ENCODE assay signal across 21 cellular contexts in the genomic region with DNA sequence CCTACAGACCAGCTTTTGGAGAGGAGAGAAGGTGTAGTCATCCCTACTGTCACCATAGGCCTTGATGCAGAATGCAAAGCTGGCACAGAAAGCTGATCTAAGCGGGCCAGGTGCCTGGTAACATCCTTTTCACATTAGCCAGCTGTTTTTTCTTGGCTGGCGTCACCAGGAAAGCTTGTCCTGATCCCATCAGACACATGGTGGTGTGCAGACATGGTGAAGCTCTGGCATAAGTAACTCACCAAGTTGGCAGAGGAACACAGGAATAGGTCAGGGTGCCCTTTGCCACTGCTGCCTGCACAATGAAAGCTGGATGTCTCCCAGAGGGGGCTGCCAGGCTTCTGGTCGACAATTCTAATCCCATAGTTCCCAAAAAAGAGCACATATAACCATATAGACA.
DNase-seq lines count a peak whose midpoint lies in the region; ATAC-seq, FAIRE-seq and TF ChIP-seq lines count a peak whose summit lies in the region.
"Had no signal": no experiment of that assay in that cellular context is flagged by ENCODE, and none has a peak within 500 bp of the region (broad histone marks: within the 10 kb centered on the region; RNA-seq: fewer than 3 reads in every experiment).

No MANE protein-coding gene starts in this region.

- no peak for TF ChIP-seq EP300 in H1 (IDR thresholded peaks at IDR 0.05; ENCODE audit: borderline replicate concordance in 1 of 2, low read depth in 2 of 2, low read length in 2 of 2)

- H3K23me2 ChIP-seq in H1 (ENCODE audit: low read depth, low read length): no peaks in the 10 kb centered on the region

- H3K27me3 ChIP-seq in MG63 (no peaks in the 10 kb centered on the region), H1 (replicated peaks in 1 of 4; ENCODE audit: control insufficient read depth in 3 of 4, extremely low read depth in 1 of 4, insufficient read depth in 3 of 4, low read length in 3 of 4) (no peaks in the 10 kb centered on the region)
- H3K27me3 ChIP-seq: BE2C had no signal

- H3K27ac ChIP-seq in H1 (ENCODE audit: low read depth, low read length): no peak overlapping the region

- CTCF ChIA-PET in H1 (lab: Charles Lee; ENCODE audit: partially characterized antibody): interaction anchor here (0.9 to 1.8 kb wide), 2 partner anchors 26 to 200 kb away, joined by 3 to 6 read pairs; no protein-coding TSS in a partner anchor

- H2BK5ac ChIP-seq in H1 (ENCODE audit: low read depth, low read length): no peak overlapping the region

- no peak overlapping the region for H3K14ac ChIP-seq in H1 (ENCODE audit: insufficient read length)

- no peak for TF ChIP-seq RAD21 in H1 (IDR thresholded peaks at IDR 0.05 in 1 of 2, conservative IDR thresholded peaks at IDR 0.05 in 1 of 2; ENCODE audit: low read depth in 2 of 2, low read length in 2 of 2)

- H2AK5ac ChIP-seq in H1 (ENCODE audit: low read depth, low read length): no peak overlapping the region

- H3K9me3 ChIP-seq in MG63 (peaks cover 9% of the 10 kb centered on the region), H1 (ENCODE audit: insufficient read depth in 2 of 2, low read depth in 1 of 2, low read length in 1 of 2) (peaks cover 3% of the 10 kb centered on the region in 2 experiments; a peak in 2 of 4 replicates)
- H3K9me3 ChIP-seq: BE2C had no signal

- H3K9ac ChIP-seq in H1 (replicated peaks in 1 of 4; ENCODE audit: extremely low read depth in 1 of 4, low read depth in 3 of 4, low read length in 3 of 4): no peak overlapping the region

- WGBS in H1 (ENCODE audit: extremely low coverage in 1 of 2, insufficient coverage in 1 of 2, insufficient read length in 1 of 2, insufficient replicate concordance in 2 of 2, low coverage in 1 of 2, low lambda C conversion rate in 2 of 2, missing lambda C conversion rate in 1 of 2), 2 experiments: 83% methylated on average over 3 of the region's 3 CpGs; no CpG with 5 or more reads in 1 of the 2 experiments

- H3K56ac ChIP-seq in H1 (replicated peaks; ENCODE audit: insufficient read length, low read depth, low read length): no peak overlapping the region

- POLR2A ChIA-PET in H1 (lab: Charles Lee; ENCODE audit: partially characterized antibody): no interaction called here

- in situ Hi-C loops in GM13976 (cut with MboI; ENCODE audit: low sequenced_read_pairs, unreplicated experiment): no loop called here

- H3K4me2 ChIP-seq in H1 (ENCODE audit: insufficient read depth in 1 of 2, low read depth in 2 of 2, low read length in 2 of 2): no peak overlapping the region

- no peak overlapping the region for H3K23ac ChIP-seq in H1 (ENCODE audit: insufficient read length)

- no peak overlapping the region for H4K5ac ChIP-seq in H1 (ENCODE audit: insufficient read length, low read depth, low read length)

- H3K18ac ChIP-seq in H1 (ENCODE audit: extremely low read depth, low read length): no peak overlapping the region

- ATAC-seq in HG02981 (IDR thresholded peaks at IDR 0.05; ENCODE audit: unreplicated experiment): no peak

- no peak for FAIRE-seq in H1 (lab: Jason Lieb, UNC)
- FAIRE-seq: HTR-8/SVneo had no signal

- H3K4me3 ChIP-seq in MG63: no peak overlapping the region
- no peak overlapping the region for H3K4me3 ChIP-seq in H1 (ENCODE audit: extremely low read depth in 1 of 4, insufficient read depth in 2 of 4, low read depth in 3 of 4, low read length in 4 of 4)

- H3K36me3 ChIP-seq in MG63 (no peaks in the 10 kb centered on the region), H1 (ENCODE audit: control insufficient read depth in 2 of 4, insufficient read depth in 4 of 4, low read length in 3 of 4) (0 out of 8 replicates have a peak, but pooled peaks cover 0 to 2% (median 0%) of the 10 kb centered on the region in 4 experiments)
- H3K36me3 ChIP-seq: BE2C had no signal

- H2BK120ac ChIP-seq in H1 (replicated peaks; ENCODE audit: low read depth, low read length): no peak overlapping the region

- H2BK20ac ChIP-seq in H1 (ENCODE audit: low read length): no peak overlapping the region

- H2AFZ ChIP-seq in H1 (ENCODE audit: low read length): no peak overlapping the region

- no peak for TF ChIP-seq POLR2A in H1 (IDR thresholded peaks at IDR 0.05; ENCODE audit: control extremely low read depth in 1 of 2, low read depth in 2 of 2, low read length in 2 of 2)

- no peak overlapping the region for H4K8ac ChIP-seq in H1 (ENCODE audit: extremely low read depth, insufficient read depth, low read length)

- DNase-seq in NCI-H2081 (lab: John Stamatoyannopoulos, UW) (peak; percentile 26 to 62), NCI-H2081 treated with DMSO at 0.1 percent for 48 hours (lab: John Stamatoyannopoulos, UW) (no peak), MG63 (peak; percentile 66), NCI-H2029 treated with DMSO at 0.1 percent for 48 hours (lab: John Stamatoyannopoulos, UW) (peak; percentile 85), H1 (ENCODE audit: low read depth in 1 of 2, low spot score in 2 of 2) (no peak), AG08396 (ENCODE audit: low spot score) (no peak), GM13976 (ENCODE audit: low spot score) (no peak)
- DNase-seq: 8988T; BE2C; Caco-2; CD4-positive, CD25-positive, alpha-beta regulatory T cell; H7; HFFc6; IMR-90; NCI-H1048; NCI-H187; NCI-H510A treated with DMSO at 0.1 percent for 48 hours; NCI-H774; T-helper 1 cell had no signal

- peak overlapping the region; percentile 4; the same call in 1 of the 2 replicates for H2BK15ac ChIP-seq in H1 (ENCODE audit: low read length)

- peaks cover 0 to 6% (median 3%) of the 10 kb centered on the region in 4 experiments; a peak in 4 of 7 replicates for H3K4me1 ChIP-seq in H1 (replicated peaks in 1 of 4; ENCODE audit: control insufficient read depth in 3 of 4, insufficient read depth in 4 of 4, low read length in 3 of 4)
- H3K4me1 ChIP-seq: BE2C had no signal

- no peak overlapping the region; the same call in 1 of the 2 replicates for H2BK12ac ChIP-seq in H1 (ENCODE audit: low read depth, low read length)

- no peak for TF ChIP-seq CTCF in H1 (IDR thresholded peaks at IDR 0.05; ENCODE audit: control extremely low read depth in 1 of 3, insufficient read depth in 1 of 3, low read depth in 1 of 3, low read length in 3 of 3)
- TF ChIP-seq CTCF in GM13976 (IDR thresholded peaks at IDR 0.05; ENCODE audit: borderline replicate concordance, control extremely low read depth, extremely low read depth, insufficient read depth, missing control alignments): no peak

- H3K79me2 ChIP-seq in H1 (ENCODE audit: control insufficient read depth in 1 of 2, insufficient read depth in 2 of 2, low read length in 2 of 2): no peaks in the 10 kb centered on the region

- no peak overlapping the region for H3K4ac ChIP-seq in H1 (replicated peaks; ENCODE audit: insufficient read length, low read depth, low read length)

- H4K91ac ChIP-seq in H1 (replicated peaks; ENCODE audit: insufficient read length, low read length): no peak overlapping the region

- no peaks in the 10 kb centered on the region for H4K20me1 ChIP-seq in H1 (replicated peaks in 1 of 2; ENCODE audit: control insufficient read depth in 1 of 2, insufficient read depth in 2 of 2, low read length in 2 of 2)

- H3K79me1 ChIP-seq in H1 (ENCODE audit: low read depth, low read length): no peaks in the 10 kb centered on the region

TF ChIP-seq in H1, 55 proteins besides CTCF, POLR2A, EP300 and RAD21:
- no peak for TF ChIP-seq EZH2 (IDR thresholded peaks at IDR 0.05; ENCODE audit: low read depth, low read length, severe bottlenecking)
- no peak for TF ChIP-seq CBX8 (IDR thresholded peaks at IDR 0.05; ENCODE audit: borderline replicate concordance, low read depth, low read length)
- no peak for TF ChIP-seq KDM4A (IDR thresholded peaks at IDR 0.05; ENCODE audit: low read depth, low read length, severe bottlenecking)
- no peak for TF ChIP-seq SP2 (IDR thresholded peaks at IDR 0.05; ENCODE audit: low read length)
- no peak for TF ChIP-seq ASH2L (IDR thresholded peaks at IDR 0.05; ENCODE audit: low read length)
- no peak for TF ChIP-seq NANOG (IDR thresholded peaks at IDR 0.05; ENCODE audit: insufficient read depth, low read depth, low read length, poor library complexity, severe bottlenecking)
- no peak for TF ChIP-seq RNF2 (IDR thresholded peaks at IDR 0.05; ENCODE audit: borderline replicate concordance, low read depth, low read length, missing control alignments, poor library complexity, severe bottlenecking)

Comparison
In these comparisons a context has a peak if more than half of its experiments do, and no peak if none do; other contexts are left out.
1. DNase-seq: peak in NCI-H2081 (2 of 2), MG63 (single experiment) and NCI-H2029 treated with DMSO at 0.1 percent for 48 hours (single experiment); none in NCI-H2081 treated with DMSO at 0.1 percent for 48 hours (single experiment), H1 (0 of 2), AG08396 (single experiment) and GM13976 (single experiment).